Comparison of ENCODE assay signal across 9 cellular contexts in the genomic region with DNA sequence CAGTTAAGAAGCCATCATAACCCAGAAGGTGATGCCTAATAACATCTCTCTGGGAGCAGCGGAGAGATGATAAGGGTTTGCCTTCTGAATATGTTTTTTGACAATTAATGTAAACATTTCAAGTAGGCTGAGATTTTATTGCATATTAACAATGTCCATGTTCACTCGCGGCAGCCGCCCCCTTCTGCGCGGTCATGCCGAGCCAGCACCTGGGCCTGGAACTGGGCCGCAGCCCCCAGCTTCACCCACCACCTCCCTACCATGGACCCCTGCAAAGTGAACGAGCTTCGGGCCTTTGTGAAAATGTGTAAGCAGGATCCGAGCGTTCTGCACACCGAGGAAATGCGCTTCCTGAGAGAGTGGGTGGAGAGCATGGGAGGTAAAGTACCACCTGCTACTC. TPM values are rescaled to one million over a fixed set of nuclear protein-coding genes. Genes with fewer than 3 reads are reported as not detected.
"Had no signal": no experiment of that assay in that cellular context is flagged by ENCODE, and none has a peak within 500 bp of the region (broad histone marks: within the 10 kb centered on the region; RNA-seq: fewer than 3 reads in every experiment).

No MANE protein-coding gene starts in this region.

- ATAC-seq: GM12878 had no signal

- FAIRE-seq: G401.6, GM12878, GM12891, GM12892, GM18507, GM19239 had no signal

- H3K4me3 ChIP-seq: GM12878 had no signal

- DNase-seq: GDM1, GF-D8 had no signal

RNA-seq across cellular contexts. Expression of a gene that starts 13.3 kb away (rescaled TPM):
- total RNA-seq: G401 had no signal

RNA-seq across cellular contexts. Expression of a gene that starts 25.1 kb away (rescaled TPM):
- total RNA-seq: G401, GM12878 had no signal
- polyA plus RNA-seq: GM12878 had no signal
